18 cellular contexts compared by ENCODE assay signal in the genomic region with DNA sequence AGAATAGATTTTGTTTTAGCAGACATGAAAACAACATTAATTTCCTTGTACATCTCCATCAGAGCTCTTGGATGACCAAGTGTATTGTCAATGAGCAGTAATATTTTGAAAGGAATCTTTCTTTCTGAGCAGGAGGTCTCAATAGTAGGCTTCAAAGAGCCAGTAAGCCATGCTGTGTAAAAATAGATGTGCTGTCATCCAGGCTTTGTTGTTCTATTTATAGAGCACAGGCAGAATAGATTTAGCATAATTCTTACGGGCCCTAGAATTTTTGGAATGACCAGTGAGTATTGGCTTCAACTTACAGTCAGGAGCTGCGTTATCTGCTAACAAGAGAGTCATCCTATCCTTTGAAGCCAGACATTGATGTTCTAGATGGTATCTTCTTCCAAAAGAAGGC.
"Had no signal": no experiment of that assay in that cellular context is flagged by ENCODE, and none has a peak within 500 bp of the region (broad histone marks: within the 10 kb centered on the region; RNA-seq: fewer than 3 reads in every experiment).

No MANE protein-coding gene starts in this region.

- DNase-seq: activated CD4-positive, CD25-positive, alpha-beta regulatory T cell treated with anti-CD3 and anti-CD28 coated beads, Interleukin-2, amount 50 U/mL, for 72 hours; activated naive CD4-positive, alpha-beta T cell; activated T-cell treated with anti-CD3 and anti-CD28 coated beads for 4 hours; aorta; caudate nucleus; glutamatergic neuron; left colon; mammary epithelial cell; natural killer cell; stimulated activated CD4-positive, alpha-beta T cell treated with anti-CD3 and anti-CD28 coated beads, Interleukin-1b, Interleukin-23, amount 100 ng/mL, for 48 hours; stomach; T-cell; T1000; testis had no signal

- H3K27ac ChIP-seq: neutrophil, stomach, testis had no signal

- H3K27me3 ChIP-seq: esophagus muscularis mucosa, neutrophil, stomach, testis had no signal

- H3K4me3 ChIP-seq: coronary artery, esophagus muscularis mucosa, stomach, testis had no signal

- H3K9me3 ChIP-seq: esophagus muscularis mucosa, neutrophil, stomach, testis had no signal

- H3K36me3 ChIP-seq: neutrophil had no signal

- ATAC-seq: left colon, natural killer cell, sciatic nerve, T-cell had no signal
